ENCODE assay signal across 12 cellular contexts in the genomic region with DNA sequence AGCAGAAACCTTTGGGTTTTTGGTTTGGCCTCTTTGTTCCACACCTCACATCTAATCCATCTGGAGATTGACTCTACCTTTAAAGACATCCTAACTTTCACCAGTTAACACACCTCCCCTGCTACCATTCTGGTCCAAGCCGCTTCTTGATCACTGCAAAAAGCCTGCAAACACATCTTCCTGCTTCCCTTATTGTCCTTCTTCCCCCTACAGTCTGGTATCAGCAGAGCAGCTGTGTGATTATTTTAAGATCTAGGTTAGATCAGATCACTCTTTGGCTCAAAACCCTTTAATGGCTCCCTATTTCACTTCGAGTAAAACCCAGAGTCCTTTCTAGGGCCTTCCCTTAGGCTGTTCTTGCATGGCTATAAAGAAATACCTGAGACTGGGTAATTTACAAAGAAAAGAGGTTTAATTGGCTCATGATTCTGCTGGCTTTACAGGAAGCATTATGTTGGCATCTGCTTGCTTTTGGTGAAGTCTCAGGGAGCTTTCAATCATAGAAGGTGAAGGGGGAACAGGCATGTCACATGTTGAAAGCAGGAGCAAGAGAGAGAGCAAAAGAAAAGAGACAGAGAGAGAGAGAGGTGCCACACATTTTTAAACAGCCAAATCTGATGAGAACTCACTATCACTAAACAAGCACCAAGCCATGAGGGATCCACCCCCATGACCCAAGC. TPM values are rescaled to one million over a fixed set of nuclear protein-coding genes. Genes with fewer than 3 reads are reported as not detected.
DNase-seq lines count a peak whose midpoint lies in the region; ATAC-seq and TF ChIP-seq lines count a peak whose summit lies in the region.
"Had no signal": no experiment of that assay in that cellular context is flagged by ENCODE, and none has a peak within 500 bp of the region (broad histone marks: within the 10 kb centered on the region; RNA-seq: fewer than 3 reads in every experiment).

No MANE protein-coding gene starts in this region.

- H3K27me3 Mint-ChIP-seq in activated CD4-positive, alpha-beta T cell treated with anti-CD3 and anti-CD28 coated beads, Interleukin-2, amount 10 ng/mL, durations not matched to agents 24 days and 14 days = no peaks in the 10 kb centered on the region
- H3K27me3 Mint-ChIP-seq in activated naive CD8-positive, alpha-beta T cell treated with anti-CD3 and anti-CD28 coated beads, Interleukin-2, amount 10 ng/mL, durations not matched to agents 7 days and 5 days = no peaks in the 10 kb centered on the region
- H3K27me3 Mint-ChIP-seq in neural crest cell (ENCODE audit: low read depth) = no peaks in the 10 kb centered on the region

- H3K9me2 ChIP-seq in Karpas-422 (replicated peaks; ENCODE audit: insufficient read depth, low read length) = no peaks in the 10 kb centered on the region

- peak overlapping the region; percentile 29 for H3K4me3 Mint-ChIP-seq in activated CD4-positive, alpha-beta T cell treated with anti-CD3 and anti-CD28 coated beads, Interleukin-2, amount 10 ng/mL, durations not matched to agents 24 days and 14 days
- H3K4me3 Mint-ChIP-seq in activated naive CD8-positive, alpha-beta T cell treated with anti-CD3 and anti-CD28 coated beads, Interleukin-2, amount 10 ng/mL, durations not matched to agents 7 days and 5 days = peak overlapping the region; percentile 32
- H3K4me3 Mint-ChIP-seq in neural crest cell = peak overlapping the region; percentile 82

- no peak overlapping the region for H3K27ac Mint-ChIP-seq in activated CD4-positive, alpha-beta T cell treated with anti-CD3 and anti-CD28 coated beads, Interleukin-2, amount 10 ng/mL, durations not matched to agents 24 days and 14 days
- H3K27ac Mint-ChIP-seq in activated naive CD8-positive, alpha-beta T cell treated with anti-CD3 and anti-CD28 coated beads, Interleukin-2, amount 10 ng/mL, durations not matched to agents 7 days and 5 days = peak overlapping the region; percentile 30
- H3K27ac Mint-ChIP-seq in neural crest cell (ENCODE audit: unreplicated experiment) = no peak overlapping the region

- peaks cover 48% of the 10 kb centered on the region for H3K79me2 ChIP-seq in Karpas-422 (ENCODE audit: low read length)

- TF ChIP-seq CTCF in neural crest cell (conservative IDR thresholded peaks at IDR 0.05) = no peak

- intact Hi-C loops in activated CD4-positive, alpha-beta T cell treated with anti-CD3 and anti-CD28 coated beads, Interleukin-2, amount 10 ng/mL, durations not matched to agents 24 days and 14 days (cut with micrococcal nuclease) = loop anchor here (5.0 to 10.0 kb wide), 2 partner anchors 449 to 1132 kb away; partner anchors contain the start of genes ALG2, SEC61B and STX17

- POLR2A ChIA-PET in activated naive CD8-positive, alpha-beta T cell treated with anti-CD3 and anti-CD28 coated beads, Interleukin-2, amount 10 ng/mL, durations not matched to agents 7 days and 5 days (lab: Charles Lee) = no interaction called here

- 0 out of 2 replicates have a peak overlapping the region, but pooled peaks have one; percentile 95 for H3K9ac ChIP-seq in Karpas-422 (ENCODE audit: low read length)

- H3K4me1 ChIP-seq in Karpas-422 (ENCODE audit: low read length) = peaks cover 58% of the 10 kb centered on the region

- peaks cover 11% of the 10 kb centered on the region for H3K36me3 Mint-ChIP-seq in activated CD4-positive, alpha-beta T cell treated with anti-CD3 and anti-CD28 coated beads, Interleukin-2, amount 10 ng/mL, durations not matched to agents 24 days and 14 days (ENCODE audit: low read depth)
- peaks cover 27% of the 10 kb centered on the region for H3K36me3 Mint-ChIP-seq in activated naive CD8-positive, alpha-beta T cell treated with anti-CD3 and anti-CD28 coated beads, Interleukin-2, amount 10 ng/mL, durations not matched to agents 7 days and 5 days
- peaks cover 43% of the 10 kb centered on the region for H3K36me3 Mint-ChIP-seq in neural crest cell (ENCODE audit: low read depth)

- peaks cover 9% of the 10 kb centered on the region for H3K9me3 Mint-ChIP-seq in activated CD4-positive, alpha-beta T cell treated with anti-CD3 and anti-CD28 coated beads, Interleukin-2, amount 10 ng/mL, durations not matched to agents 24 days and 14 days
- H3K9me3 Mint-ChIP-seq in activated naive CD8-positive, alpha-beta T cell treated with anti-CD3 and anti-CD28 coated beads, Interleukin-2, amount 10 ng/mL, durations not matched to agents 7 days and 5 days = peaks cover 31% of the 10 kb centered on the region
- peaks cover 22% of the 10 kb centered on the region for H3K9me3 Mint-ChIP-seq in neural crest cell

- no peaks in the 10 kb centered on the region for H3K27me3 ChIP-seq in Karpas-422 (ENCODE audit: low read length)
- H3K27me3 ChIP-seq: thyroid gland had no signal

- peak overlapping the region; percentile 99 for H3K4me2 ChIP-seq in Karpas-422 (ENCODE audit: low read depth, low read length, poor library complexity, severe bottlenecking)

- in situ Hi-C loops in ACHN (cut with HindIII; ENCODE audit: low pct_ligation_motif_present, low pct_unique_long_range_greater_than_20kb, low sequenced_read_pairs) = no loop called here

- DNase-seq in activated CD4-positive, alpha-beta T cell treated with anti-CD3 and anti-CD28 coated beads, Interleukin-2, amount 10 ng/mL, durations not matched to agents 24 days and 14 days = no peak
- DNase-seq in activated CD4-positive, alpha-beta T cell treated with anti-CD3 and anti-CD28 coated beads, Interleukin-2, amount 50 U/mL, for 4 hours = no peak
- no peak for DNase-seq in Karpas-422
- no peak for DNase-seq in activated naive CD8-positive, alpha-beta T cell treated with anti-CD3 and anti-CD28 coated beads, Interleukin-2, amount 10 ng/mL, durations not matched to agents 7 days and 5 days
- no peak for DNase-seq in neural crest cell (ENCODE audit: low read depth, low spot score)
- DNase-seq in ACHN = no peak
- no peak for DNase-seq in D341Med (ENCODE audit: low spot score)
- DNase-seq: caudate nucleus, SHP77 treated with DMSO at 0.1 percent for 48 hours, thyroid gland had no signal

- peaks cover 25% of the 10 kb centered on the region for H3K36me3 ChIP-seq in Karpas-422 (ENCODE audit: insufficient read depth, low read length)
- H3K36me3 ChIP-seq: prostate gland, thyroid gland had no signal

- H3K4me1 Mint-ChIP-seq in activated CD4-positive, alpha-beta T cell treated with anti-CD3 and anti-CD28 coated beads, Interleukin-2, amount 10 ng/mL, durations not matched to agents 24 days and 14 days = peaks cover 29% of the 10 kb centered on the region
- H3K4me1 Mint-ChIP-seq in activated naive CD8-positive, alpha-beta T cell treated with anti-CD3 and anti-CD28 coated beads, Interleukin-2, amount 10 ng/mL, durations not matched to agents 7 days and 5 days = peaks cover 42% of the 10 kb centered on the region
- H3K4me1 Mint-ChIP-seq in neural crest cell = peaks cover 56% of the 10 kb centered on the region

- H2AFZ ChIP-seq in Karpas-422 (ENCODE audit: low read length) = no peak overlapping the region

- H3K4me3 ChIP-seq in Karpas-422 (ENCODE audit: low read length) = peak overlapping the region; percentile 88
- H3K4me3 ChIP-seq: prostate gland, thyroid gland had no signal

- H3K9me3 ChIP-seq in Karpas-422 (ENCODE audit: low read length) = peaks cover 3% of the 10 kb centered on the region; the same call in 1 of the 2 replicates
- H3K9me3 ChIP-seq: prostate gland, thyroid gland had no signal

- H3K27ac ChIP-seq in Karpas-422 (ENCODE audit: low read length) = no peak overlapping the region
- H3K27ac ChIP-seq: prostate gland, thyroid gland had no signal

- H4K20me1 ChIP-seq in Karpas-422 (ENCODE audit: insufficient read depth, low read depth, low read length) = peaks cover 24% of the 10 kb centered on the region

- ATAC-seq in activated naive CD8-positive, alpha-beta T cell treated with anti-CD3 and anti-CD28 coated beads, Interleukin-2, amount 10 ng/mL, durations not matched to agents 7 days and 5 days (ENCODE audit: low read depth) = no peak
- no peak for ATAC-seq in HG02678 (IDR thresholded peaks at IDR 0.05; ENCODE audit: unreplicated experiment)

RNA-seq across cellular contexts. Expression of gene TEX10, which starts 1.5 kb away (rescaled TPM):
- 31.3 and 32.8 TPM in 2 replicates for total RNA-seq in activated CD4-positive, alpha-beta T cell treated with anti-CD3 and anti-CD28 coated beads, Interleukin-2, amount 10 ng/mL, durations not matched to agents 24 days and 14 days
- 39.6 and 73.7 TPM in 2 replicates for total RNA-seq in Karpas-422 (2014; rRNA removed; shearing (Covaris generic); ENCODE audit: low replicate concordance)
- total RNA-seq in activated naive CD8-positive, alpha-beta T cell treated with anti-CD3 and anti-CD28 coated beads, Interleukin-2, amount 10 ng/mL, durations not matched to agents 7 days and 5 days = 10 to 100 TPM; 18.6 to 19.8 TPM
- 42.2 and 44.2 TPM in 2 replicates for total RNA-seq in neural crest cell

Comparison
In these comparisons a context has a peak if more than half of its experiments do, and no peak if none do; other contexts are left out.
1. H3K4me3 Mint-ChIP-seq: peak in every context shown above with its lines; median percentile 82 in neural crest cell; 32 in activated naive CD8-positive, alpha-beta T cell treated with anti-CD3 and anti-CD28 coated beads, Interleukin-2, amount 10 ng/mL, durations not matched to agents 7 days and 5 days; 29 in activated CD4-positive, alpha-beta T cell treated with anti-CD3 and anti-CD28 coated beads, Interleukin-2, amount 10 ng/mL, durations not matched to agents 24 days and 14 days.